ENCODE assay signal across 16 cellular contexts in the genomic region with DNA sequence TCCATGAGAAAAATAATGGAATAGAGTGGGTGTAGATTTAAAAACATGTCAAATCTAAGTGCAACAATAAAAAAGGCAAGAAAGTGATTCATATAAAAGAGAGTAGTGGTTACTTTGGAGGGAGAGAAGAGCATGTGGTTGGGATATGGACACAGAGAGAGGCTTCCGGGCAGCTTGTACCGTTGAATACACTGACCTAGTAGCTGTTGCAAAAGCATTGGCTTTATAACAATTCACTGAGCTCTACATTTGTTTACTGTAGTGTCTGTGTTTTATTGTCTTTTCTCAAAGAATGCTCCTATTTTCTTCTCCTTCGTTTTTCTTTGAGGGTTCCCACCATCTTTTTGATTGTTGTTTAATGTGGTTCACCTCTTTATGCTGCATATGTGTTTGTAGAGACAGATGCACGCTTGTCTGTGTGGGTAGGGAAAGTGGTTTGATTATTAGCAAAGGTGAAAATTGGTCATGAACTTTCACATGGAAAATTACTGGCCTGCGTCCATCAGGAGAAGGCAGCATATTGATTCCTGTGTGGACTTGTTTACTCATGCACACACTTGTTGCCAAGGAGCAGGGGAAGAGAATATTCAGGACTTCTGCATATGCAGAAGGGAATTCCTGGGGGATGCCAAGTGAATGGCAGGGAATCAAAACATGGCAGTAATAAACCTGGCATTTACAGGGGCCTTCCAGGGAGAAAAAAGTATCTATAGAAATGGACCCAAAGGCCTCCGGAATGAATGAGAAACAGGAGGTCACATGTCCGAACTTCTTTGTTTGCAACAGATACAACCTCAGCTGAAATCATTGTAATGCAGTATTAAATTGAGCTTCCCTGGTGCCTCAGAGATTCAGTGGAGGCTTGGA. TPM values are rescaled to one million over a fixed set of nuclear protein-coding genes. Genes with fewer than 3 reads are reported as not detected.
DNase-seq lines count a peak whose midpoint lies in the region; ATAC-seq and TF ChIP-seq lines count a peak whose summit lies in the region.
"Had no signal": no experiment of that assay in that cellular context is flagged by ENCODE, and none has a peak within 500 bp of the region (broad histone marks: within the 10 kb centered on the region; RNA-seq: fewer than 3 reads in every experiment).

No MANE protein-coding gene starts in this region.

- peaks cover 9% of the 10 kb centered on the region for H3K4me1 ChIP-seq in HUES64 (ENCODE audit: insufficient read depth, low read length)
- no peaks in the 10 kb centered on the region for H3K4me1 ChIP-seq in Caco-2
- H3K4me1 ChIP-seq: left lung had no signal

- intact Hi-C loops in Calu3 (cut with micrococcal nuclease; ENCODE audit: unreplicated experiment) (no loop called here), Caco-2 (cut with micrococcal nuclease; ENCODE audit: unreplicated experiment) (no loop called here)

- peak overlapping the region; percentile 30; the same call in 1 of the 2 replicates for H3K27ac ChIP-seq in HUES64 (ENCODE audit: low read depth, low read length)
- H3K27ac ChIP-seq in caudate nucleus (ENCODE audit: low read depth, low read length) = no peak overlapping the region
- H3K27ac ChIP-seq: cardiac muscle cell, left lung, stomach had no signal

- 79% methylated on average over 7 of the region's 7 CpGs for WGBS in HUES64

- H3K27ac Mint-ChIP-seq in Calu3 (ENCODE audit: unreplicated experiment) (peak overlapping the region; percentile 63), Caco-2 (ENCODE audit: unreplicated experiment) (no peak overlapping the region)
- H3K27ac Mint-ChIP-seq: activated naive CD4-positive, alpha-beta T cell treated with anti-CD3 and anti-CD28 coated beads, Interleukin-2, amount 10 ng/mL, durations not matched to agents 7 days and 5 days; natural killer cell had no signal

- TF ChIP-seq CTCF in Calu3 (IDR thresholded peaks at IDR 0.05; ENCODE audit: unreplicated experiment) (no peak), Caco-2 (IDR thresholded peaks at IDR 0.05; ENCODE audit: insufficient read depth in 1 of 2, low read depth in 1 of 2, low read length in 1 of 2, severe bottlenecking in 1 of 2, unreplicated experiment in 1 of 2) (no peak)

- ATAC-seq in GM21381 (IDR thresholded peaks at IDR 0.05; ENCODE audit: unreplicated experiment) = no peak
- no peak for ATAC-seq in GM19035 (IDR thresholded peaks at IDR 0.05; ENCODE audit: unreplicated experiment)
- ATAC-seq: left lung, natural killer cell had no signal

- DNase-seq in Calu3 = no peak
- peak; percentile 46 for DNase-seq in T1000 (lab: John Stamatoyannopoulos, UW)
- peak; percentile 48 for DNase-seq in left kidney (ENCODE audit: low read depth, low spot score)
- no peak for DNase-seq in Caco-2
- no peak for DNase-seq in caudate nucleus (lab: John Stamatoyannopoulos, UW)
- DNase-seq: activated naive CD4-positive, alpha-beta T cell treated with anti-CD3 and anti-CD28 coated beads, Interleukin-2, amount 10 ng/mL, durations not matched to agents 7 days and 5 days; AML-193; left lung; natural killer cell; NCI-H524; SIG-M5; stomach had no signal

- no TSS peak for BruUV-seq in Calu3 (replicated peaks; lab: Mats Ljungman, UMichigan)
- no TSS peak for BruUV-seq in Caco-2 (replicated peaks; lab: Mats Ljungman, UMichigan)

- no peak overlapping the region for H3K9ac ChIP-seq in HUES64 (ENCODE audit: low read depth, low read length)

- H3K4me3 Mint-ChIP-seq in Calu3 (ENCODE audit: low read depth, unreplicated experiment) (peak overlapping the region; percentile 37), Caco-2 (ENCODE audit: unreplicated experiment) (no peak overlapping the region)
- H3K4me3 Mint-ChIP-seq: activated naive CD4-positive, alpha-beta T cell treated with anti-CD3 and anti-CD28 coated beads, Interleukin-2, amount 10 ng/mL, durations not matched to agents 7 days and 5 days; natural killer cell had no signal

- H3K36me3 ChIP-seq in HUES64 (ENCODE audit: insufficient read depth, low read length) (no peaks in the 10 kb centered on the region), Caco-2 (ENCODE audit: control insufficient read depth, insufficient read depth, low read length) (no peaks in the 10 kb centered on the region)
- H3K36me3 ChIP-seq: cardiac muscle cell, left lung, stomach had no signal

- no peaks in the 10 kb centered on the region for H3K9me3 ChIP-seq in HUES64 (ENCODE audit: insufficient read depth, low read depth, low read length)
- no peaks in the 10 kb centered on the region for H3K9me3 ChIP-seq in Caco-2
- H3K9me3 ChIP-seq: left lung, stomach had no signal

- H3K27me3 ChIP-seq in HUES64 (ENCODE audit: insufficient read depth, low read length) = no peaks in the 10 kb centered on the region
- peaks cover 1% of the 10 kb centered on the region; the same call in 1 of the 2 replicates for H3K27me3 ChIP-seq in Caco-2 (replicated peaks; ENCODE audit: control insufficient read depth, insufficient read depth, low read length)
- H3K27me3 ChIP-seq: cardiac muscle cell, left lung had no signal

- H3K27me3 Mint-ChIP-seq in Calu3 (ENCODE audit: unreplicated experiment) = no peaks in the 10 kb centered on the region
- peaks cover 6% of the 10 kb centered on the region for H3K27me3 Mint-ChIP-seq in Caco-2 (ENCODE audit: insufficient read depth, unreplicated experiment)

- H3K36me3 Mint-ChIP-seq in Calu3 (ENCODE audit: insufficient read depth, unreplicated experiment) = no peaks in the 10 kb centered on the region
- H3K36me3 Mint-ChIP-seq in Caco-2 (ENCODE audit: insufficient read depth, unreplicated experiment) = no peaks in the 10 kb centered on the region
- H3K36me3 Mint-ChIP-seq: activated naive CD4-positive, alpha-beta T cell treated with anti-CD3 and anti-CD28 coated beads, Interleukin-2, amount 10 ng/mL, durations not matched to agents 7 days and 5 days; natural killer cell had no signal

- H3K4me3 ChIP-seq in HUES64 (ENCODE audit: low read length) (no peak overlapping the region), Caco-2 (ENCODE audit: low read depth, low read length) (no peak overlapping the region)
- H3K4me3 ChIP-seq: cardiac muscle cell, left lung, stomach had no signal

- H3K4me1 Mint-ChIP-seq in Calu3 (ENCODE audit: low read depth, unreplicated experiment) (peaks cover 22% of the 10 kb centered on the region), Caco-2 (ENCODE audit: low read depth, unreplicated experiment) (no peaks in the 10 kb centered on the region)
- H3K4me1 Mint-ChIP-seq: activated naive CD4-positive, alpha-beta T cell treated with anti-CD3 and anti-CD28 coated beads, Interleukin-2, amount 10 ng/mL, durations not matched to agents 7 days and 5 days; natural killer cell had no signal

- POLR2A ChIA-PET in Caco-2 (lab: Charles Lee) = no interaction called here

- CTCF ChIA-PET in Calu3 (lab: Charles Lee) (no interaction called here), Caco-2 (lab: Charles Lee) (interaction anchor here (0.6 kb wide), 1 partner anchor 23 kb away, joined by 4 read pairs; no protein-coding TSS in a partner anchor)

- H3K9me3 Mint-ChIP-seq in Calu3 (ENCODE audit: low read depth, unreplicated experiment) (no peaks in the 10 kb centered on the region), Caco-2 (ENCODE audit: unreplicated experiment) (no peaks in the 10 kb centered on the region)
- H3K9me3 Mint-ChIP-seq: activated naive CD4-positive, alpha-beta T cell treated with anti-CD3 and anti-CD28 coated beads, Interleukin-2, amount 10 ng/mL, durations not matched to agents 7 days and 5 days; natural killer cell had no signal

RNA-seq across cellular contexts. Expression of gene IRS2, which starts 30.0 kb away (rescaled TPM):
- total RNA-seq in Calu3 (2022) (4.3 and 5.4 TPM in 2 replicates), Caco-2 (2022) (5.4 and 5.5 TPM in 2 replicates)
- polyA plus RNA-seq in HUES64 (2013, experiment 1 of 2) = 4.7 TPM
- 5.0 TPM for polyA plus RNA-seq in HUES64 (2013, experiment 2 of 2)

Comparison
In these comparisons a context has a peak if more than half of its experiments do, and no peak if none do; other contexts are left out.
1. DNase-seq: peak in T1000 (single experiment) and left kidney (single experiment); none in Calu3 (single experiment), Caco-2 (0 of 2) and caudate nucleus (0 of 61).